ENCODE assay signal across 23 cellular contexts in the genomic region with DNA sequence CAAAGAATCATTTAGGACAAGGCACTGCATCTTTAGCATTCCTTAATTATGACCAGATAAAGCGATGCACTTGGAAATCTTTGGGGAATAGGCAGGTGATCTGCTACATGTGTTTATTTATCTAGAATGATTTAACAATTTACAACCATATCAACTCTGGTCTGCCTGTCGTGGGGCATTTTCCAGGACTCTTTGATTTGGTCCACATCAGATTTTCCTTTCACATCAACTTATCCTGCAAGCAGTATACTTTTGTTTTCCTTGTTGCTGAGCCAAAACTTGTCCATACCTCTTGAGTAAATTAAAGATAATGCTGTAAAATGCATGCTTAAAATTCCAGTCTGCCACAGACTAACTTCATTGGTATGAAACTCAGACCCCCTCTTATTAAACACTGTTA.
DNase-seq lines count a peak whose midpoint lies in the region; ATAC-seq, FAIRE-seq and TF ChIP-seq lines count a peak whose summit lies in the region.
"Had no signal": no experiment of that assay in that cellular context is flagged by ENCODE, and none has a peak within 500 bp of the region (broad histone marks: within the 10 kb centered on the region; RNA-seq: fewer than 3 reads in every experiment).

No MANE protein-coding gene starts in this region.

- BruUV-seq in PC-3 (replicated peaks; lab: Mats Ljungman, UMichigan) = no TSS peak
- no TSS peak for BruUV-seq in endothelial cell of umbilical vein (replicated peaks; lab: Mats Ljungman, UMichigan)

- TF ChIP-seq CTCF in PC-3 (conservative IDR thresholded peaks at IDR 0.05; ENCODE audit: low read depth, low read length) (no peak), endothelial cell of umbilical vein (IDR thresholded peaks at IDR 0.05; ENCODE audit: extremely low read depth in 1 of 2, insufficient read depth in 1 of 2, low read depth in 1 of 2, low read length in 2 of 2) (no peak), tibial nerve (IDR thresholded peaks at IDR 0.05) (no peak)

- H3K9me3 ChIP-seq in PC-3 (ENCODE audit: low read length) = no peaks in the 10 kb centered on the region
- no peaks in the 10 kb centered on the region for H3K9me3 ChIP-seq in endothelial cell of umbilical vein (replicated peaks; ENCODE audit: control insufficient read depth, insufficient read depth, low read length)
- H3K9me3 ChIP-seq in skeletal muscle satellite cell (replicated peaks; ENCODE audit: low read length) = no peaks in the 10 kb centered on the region
- H3K9me3 ChIP-seq in tibial nerve = no peaks in the 10 kb centered on the region
- H3K9me3 ChIP-seq: Caco-2, left ventricle myocardium inferior, prostate gland, tibial artery had no signal

- no peaks in the 10 kb centered on the region for H3K36me3 ChIP-seq in PC-3 (ENCODE audit: low read depth, low read length)
- no peaks in the 10 kb centered on the region for H3K36me3 ChIP-seq in endothelial cell of umbilical vein (ENCODE audit: control insufficient read depth in 2 of 2, extremely low read depth in 1 of 2, insufficient read depth in 2 of 2, low read length in 2 of 2)
- no peaks in the 10 kb centered on the region for H3K36me3 ChIP-seq in skeletal muscle satellite cell (ENCODE audit: insufficient read depth, low read length)
- H3K36me3 ChIP-seq in tibial nerve = no peaks in the 10 kb centered on the region
- H3K36me3 ChIP-seq: left ventricle myocardium inferior, neural progenitor cell, prostate gland, tibial artery had no signal

- H3K27ac ChIP-seq in PC-3 (ENCODE audit: low read length) (no peak overlapping the region), endothelial cell of umbilical vein (ENCODE audit: insufficient read depth, low read depth, low read length) (no peak overlapping the region), caudate nucleus (ENCODE audit: low read depth, low read length) (no peak overlapping the region), tibial nerve (no peak overlapping the region)
- H3K27ac ChIP-seq: left ventricle myocardium inferior, neural progenitor cell, prostate gland, skin epidermis, tibial artery had no signal

- no peak for FAIRE-seq in endothelial cell of umbilical vein (lab: Jason Lieb, UNC)
- FAIRE-seq: GM18507 had no signal

- peaks cover 10% of the 10 kb centered on the region for H3K4me1 ChIP-seq in PC-3 (ENCODE audit: insufficient read depth, low read length)
- no peaks in the 10 kb centered on the region for H3K4me1 ChIP-seq in endothelial cell of umbilical vein (ENCODE audit: control insufficient read depth, extremely low read depth, insufficient read depth, low read length)
- H3K4me1 ChIP-seq in skeletal muscle satellite cell (ENCODE audit: control insufficient read depth, insufficient read depth, low read length) = peaks cover 16% of the 10 kb centered on the region
- H3K4me1 ChIP-seq in tibial nerve = no peaks in the 10 kb centered on the region
- H3K4me1 ChIP-seq: left ventricle myocardium inferior, prostate gland, tibial artery had no signal

- ATAC-seq in PC-3 (peak; percentile 67), HG02571 (IDR thresholded peaks at IDR 0.05; ENCODE audit: unreplicated experiment) (no peak)
- ATAC-seq: mucosa of descending colon; stimulated activated naive CD8-positive, alpha-beta T cell treated with anti-CD3 and anti-CD28 coated beads, Interleukin-15, Interleukin-2, amounts not matched to agents 100 U/mL and 50 U/mL, for 24 hours had no signal

- no peak overlapping the region for H3K9ac ChIP-seq in PC-3 (ENCODE audit: low read length)
- H3K9ac ChIP-seq in endothelial cell of umbilical vein (replicated peaks; ENCODE audit: extremely low read depth, insufficient read depth, low read length) = no peak overlapping the region
- no peak overlapping the region for H3K9ac ChIP-seq in skeletal muscle satellite cell (ENCODE audit: low read depth, low read length)
- H3K9ac ChIP-seq: neural progenitor cell had no signal

- H3K4me2 ChIP-seq in PC-3 (ENCODE audit: low read length) (peak overlapping the region; percentile 49), endothelial cell of umbilical vein (ENCODE audit: insufficient read depth, low read length) (no peak overlapping the region), skeletal muscle satellite cell (ENCODE audit: low read length) (peak overlapping the region; percentile 62)
- H3K4me2 ChIP-seq: neural progenitor cell had no signal

- DNase-seq in ELR (ENCODE audit: low read depth) = peak; percentile 9
- peak; percentile 53 for DNase-seq in PC-3
- peak; percentile 15 for DNase-seq in endothelial cell of umbilical vein (ENCODE audit: low read depth, low spot score)
- DNase-seq in caudate nucleus (lab: John Stamatoyannopoulos, UW) = no peak
- no peak for DNase-seq in tibial nerve (ENCODE audit: low spot score in 2 of 2)
- DNase-seq: activated B cell treated with CpG ODN at 0.5 μM for 24 hours; activated CD4-positive, alpha-beta T cell treated with anti-CD3 and anti-CD28 coated beads, Interleukin-2, amount 50 U/mL, for 48 hours; activated effector memory CD4-positive, alpha-beta T cell treated with anti-CD3 and anti-CD28 coated beads, Interleukin-2, amount 50 U/mL, for 16 hours; Caco-2; effector memory CD4-positive, alpha-beta T cell; KG1; left ventricle myocardium inferior; mucosa of descending colon; NCI-H1930; stimulated activated naive CD8-positive, alpha-beta T cell treated with anti-CD3 and anti-CD28 coated beads, Interleukin-15, Interleukin-2, amounts not matched to agents 100 U/mL and 50 U/mL, for 24 hours; T-helper 2 cell; tibial artery had no signal

- no peak for TF ChIP-seq POLR2A in endothelial cell of umbilical vein (IDR thresholded peaks at IDR 0.05; ENCODE audit: low read depth, low read length)
- no peak for TF ChIP-seq POLR2A in tibial nerve (IDR thresholded peaks at IDR 0.05)

- H3K79me2 ChIP-seq in PC-3 (ENCODE audit: low read length) (no peaks in the 10 kb centered on the region), endothelial cell of umbilical vein (ENCODE audit: control insufficient read depth, insufficient read depth, low read length) (no peaks in the 10 kb centered on the region)

- no peaks in the 10 kb centered on the region for H3K9me2 ChIP-seq in PC-3 (replicated peaks; ENCODE audit: low read length)

- POLR2A ChIA-PET in PC-3 (lab: Charles Lee; ENCODE audit: unreplicated experiment) = no interaction called here
- POLR2A ChIA-PET in endothelial cell of umbilical vein (lab: Charles Lee) = no interaction called here

- intact Hi-C loops in PC-3 (cut with micrococcal nuclease) = no loop called here
- intact Hi-C loops in endothelial cell of umbilical vein (cut with micrococcal nuclease) = no loop called here

- no peaks in the 10 kb centered on the region for H4K20me1 ChIP-seq in PC-3 (ENCODE audit: low read length)
- no peaks in the 10 kb centered on the region for H4K20me1 ChIP-seq in endothelial cell of umbilical vein (replicated peaks; ENCODE audit: control insufficient read depth, extremely low read depth, insufficient read depth, low read length)

- TF ChIP-seq EP300 in tibial nerve (IDR thresholded peaks at IDR 0.05) = no peak

- H3K27me3 ChIP-seq in PC-3 (ENCODE audit: low read length) = no peaks in the 10 kb centered on the region
- no peaks in the 10 kb centered on the region for H3K27me3 ChIP-seq in endothelial cell of umbilical vein (ENCODE audit: control insufficient read depth in 2 of 2, insufficient read depth in 2 of 2, low read length in 2 of 2)
- no peaks in the 10 kb centered on the region for H3K27me3 ChIP-seq in skeletal muscle satellite cell (ENCODE audit: control insufficient read depth, insufficient read depth, low read length)
- H3K27me3 ChIP-seq in tibial nerve = no peaks in the 10 kb centered on the region
- H3K27me3 ChIP-seq: neural progenitor cell, tibial artery had no signal

- H3K4me3 ChIP-seq in PC-3 (ENCODE audit: low read length) (0 out of 2 replicates have a peak overlapping the region, but pooled peaks have one; percentile 22), endothelial cell of umbilical vein (replicated peaks in 1 of 3; ENCODE audit: insufficient read depth in 1 of 3, low read depth in 1 of 3, low read length in 3 of 3) (no peak overlapping the region), skeletal muscle satellite cell (ENCODE audit: low read length) (peak overlapping the region; percentile 2), tibial nerve (no peak overlapping the region)
- H3K4me3 ChIP-seq: left ventricle myocardium inferior, mucosa of descending colon, neural progenitor cell, prostate gland, skin epidermis, tibial artery had no signal

- WGBS in tibial nerve, 2 donors = 63 to 71% methylated on average over 2 of the region's 2 CpGs

- H3F3A ChIP-seq in PC-3 (ENCODE audit: low read length, unreplicated experiment) = no peaks in the 10 kb centered on the region

- no peaks in the 10 kb centered on the region for H3K9me1 ChIP-seq in endothelial cell of umbilical vein (replicated peaks; ENCODE audit: control insufficient read depth, extremely low read depth, insufficient read depth, low read length)

- CTCF ChIA-PET in PC-3 (lab: Charles Lee) (no interaction called here), endothelial cell of umbilical vein (lab: Charles Lee) (interaction anchor here (1.4 kb wide), 1 partner anchor 23 kb away, joined by 3 read pairs; no protein-coding TSS in a partner anchor)

- H2AFZ ChIP-seq in PC-3 (ENCODE audit: low read length) = peak overlapping the region; percentile 54; the same call in 1 of the 2 replicates
- H2AFZ ChIP-seq in endothelial cell of umbilical vein (ENCODE audit: low read depth, low read length) = no peak overlapping the region
- H2AFZ ChIP-seq: neural progenitor cell had no signal

- dilution Hi-C loops in endothelial cell of umbilical vein (cut with MboI; ENCODE audit: extremely low pct_ligation_motif_present, low sequenced_read_pairs) = no loop called here

TF ChIP-seq in endothelial cell of umbilical vein, 7 proteins besides CTCF, POLR2A, EP300 and RAD21:
- TF ChIP-seq FOS (IDR thresholded peaks at IDR 0.05; ENCODE audit: borderline replicate concordance, insufficient read depth, low read length) = no peak
- TF ChIP-seq, protein P1, sequence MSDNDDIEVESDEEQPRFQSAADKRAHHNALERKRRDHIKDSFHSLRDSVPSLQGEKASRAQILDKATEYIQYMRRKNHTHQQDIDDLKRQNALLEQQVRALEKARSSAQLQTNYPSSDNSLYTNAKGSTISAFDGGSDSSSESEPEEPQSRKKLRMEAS (IDR thresholded peaks at IDR 0.05; ENCODE audit: insufficient read depth, insufficient read length) = no peak
- no peak for TF ChIP-seq GATA2 (IDR thresholded peaks at IDR 0.05; ENCODE audit: insufficient read depth, insufficient read length, low read depth, low read length)
- no peak for TF ChIP-seq MYC (IDR thresholded peaks at IDR 0.05; ENCODE audit: low read depth, low read length)
- no peak for TF ChIP-seq JUN (IDR thresholded peaks at IDR 0.05; ENCODE audit: borderline replicate concordance, insufficient read depth, insufficient read length, low read depth)
- TF ChIP-seq EZH2 (IDR thresholded peaks at IDR 0.05; ENCODE audit: borderline replicate concordance, low read depth, low read length, severe bottlenecking) = no peak
- TF ChIP-seq POLR2AphosphoS5 (IDR thresholded peaks at IDR 0.05; ENCODE audit: insufficient read depth, low read depth, low read length) = no peak

Comparison
In these comparisons a context has a peak if more than half of its experiments do, and no peak if none do; other contexts are left out.
1. DNase-seq: peak in ELR (single experiment), PC-3 (single experiment) and endothelial cell of umbilical vein (single experiment); none in caudate nucleus (0 of 61) and tibial nerve (0 of 2).
2. H3K4me3 ChIP-seq: peak in PC-3 (single experiment) and skeletal muscle satellite cell (single experiment); none in endothelial cell of umbilical vein (0 of 3) and tibial nerve (0 of 4).